ENCODE assay signal across 2 cellular contexts in the genomic region with DNA sequence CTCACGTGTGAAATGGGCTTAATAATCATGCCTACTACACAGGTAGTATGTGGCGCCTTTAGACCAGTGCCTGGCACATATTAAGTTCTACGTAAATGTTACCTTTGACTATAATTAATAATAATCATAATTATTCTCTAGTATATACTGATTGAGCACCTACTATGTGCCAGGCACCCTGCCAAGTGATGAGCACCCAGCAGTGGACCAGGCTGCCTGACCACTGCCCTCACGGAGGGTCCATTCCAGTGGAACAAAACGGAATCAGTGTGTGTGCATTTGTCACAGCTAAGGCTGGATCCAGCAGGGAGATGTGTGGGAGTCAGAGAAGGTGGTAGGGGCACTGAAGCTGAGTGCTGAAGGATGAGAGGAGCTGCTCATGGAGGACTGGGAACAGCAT.
A peak's percentile ranks its signal among the peaks of the same experiment; 100 is the strongest.
TF ChIP-seq lines count a peak whose summit lies in the region.

No MANE protein-coding gene starts in this region.

TF ChIP-seq in K562, 482 proteins besides CTCF, POLR2A, EP300 and RAD21:
- TF ChIP-seq NR2F6 (CRISPR knock-in tag; IDR thresholded peaks at IDR 0.05) (no peak), ZKSCAN1 (IDR thresholded peaks at IDR 0.05; ENCODE audit: low read depth, low read length) (peak; percentile 79), MYC (IDR thresholded peaks at IDR 0.05; ENCODE audit: low read depth, low read length) (no peak), MYC (CRISPR knock-in tag; IDR thresholded peaks at IDR 0.05; ENCODE audit: borderline replicate concordance, low read depth) (no peak)
TF ChIP-seq in K562: peak in this region for 1.

TF ChIP-seq in HepG2, 621 proteins besides CTCF, POLR2A, EP300 and RAD21:
- TF ChIP-seq ZSCAN31 (CRISPR knock-in tag; IDR thresholded peaks at IDR 0.05; ENCODE audit: low read depth) (no peak), ZKSCAN1 (IDR thresholded peaks at IDR 0.05; ENCODE audit: low read length) (peak; percentile 85), RFX5 (IDR thresholded peaks at IDR 0.05; ENCODE audit: low read depth, low read length) (no peak), ZNF329 (CRISPR knock-in tag; IDR thresholded peaks at IDR 0.05; ENCODE audit: low read depth) (no peak), NONO (IDR thresholded peaks at IDR 0.05) (no peak), NONO (CRISPR knock-in tag; conservative IDR thresholded peaks at IDR 0.05) (no peak), NFYB (CRISPR knock-in tag; IDR thresholded peaks at IDR 0.05) (no peak), CBX5 (CRISPR knock-in tag; IDR thresholded peaks at IDR 0.05; ENCODE audit: borderline replicate concordance) (0 out of 2 replicates have a peak, but pooled peaks have one; percentile 15), ZBTB42 (CRISPR knock-in tag; IDR thresholded peaks at IDR 0.05) (no peak), SRSF1 (optimal IDR thresholded peaks at IDR 0.05; ENCODE audit: low read depth, low read length) (no peak), TEAD2 (CRISPR knock-in tag; IDR thresholded peaks at IDR 0.05) (no peak), CENPT (CRISPR knock-in tag; IDR thresholded peaks at IDR 0.05; ENCODE audit: low read depth) (no peak), PHF8 (CRISPR knock-in tag; IDR thresholded peaks at IDR 0.05) (no peak), ZMYM3 (CRISPR knock-in tag; IDR thresholded peaks at IDR 0.05) (peak; percentile 57; the same call in 1 of the 2 replicates), DPF2 (CRISPR knock-in tag; IDR thresholded peaks at IDR 0.05; ENCODE audit: borderline replicate concordance, low read depth) (no peak)
